In the genomic region with DNA sequence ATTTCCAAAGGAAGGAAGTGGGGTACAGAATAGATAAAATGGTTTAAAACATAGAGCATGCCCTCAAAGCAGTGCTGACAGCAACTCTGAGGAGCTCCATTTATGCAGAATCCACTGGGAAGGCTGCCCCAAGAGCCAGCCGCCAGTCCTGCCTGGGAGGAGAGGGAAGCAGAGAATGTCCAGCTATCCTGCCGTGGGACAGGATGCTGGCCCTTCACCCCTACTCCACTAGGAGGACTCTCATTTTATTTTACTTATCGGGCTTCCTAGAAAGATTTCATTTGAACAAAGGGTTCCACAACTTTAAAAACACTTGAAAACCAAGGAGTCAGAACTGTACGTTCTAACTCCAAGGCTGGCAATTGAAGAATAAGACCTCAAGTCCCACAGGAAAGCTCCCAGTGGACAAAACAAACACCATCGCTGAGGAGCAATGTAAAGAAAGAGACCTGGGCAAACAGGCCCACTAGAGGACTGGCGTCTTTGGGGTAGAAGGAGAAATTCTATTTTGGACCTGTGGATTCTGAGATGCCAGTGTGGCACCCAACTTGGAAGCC, we compare ENCODE assay signal across 26 cellular contexts. TPM values are rescaled to one million over a fixed set of nuclear protein-coding genes. Genes with fewer than 3 reads are reported as not detected.
DNase-seq lines count a peak whose midpoint lies in the region; ATAC-seq and TF ChIP-seq lines count a peak whose summit lies in the region.
"Had no signal": no experiment of that assay in that cellular context is flagged by ENCODE, and none has a peak within 500 bp of the region (broad histone marks: within the 10 kb centered on the region; RNA-seq: fewer than 3 reads in every experiment).

No MANE protein-coding gene starts in this region.

- CTCF ChIA-PET in CD4-positive, alpha-beta memory T cell (lab: Charles Lee; ENCODE audit: partially characterized antibody): interaction anchor here (0.6 to 2.4 kb wide), 7 partner anchors 8 to 144 kb away, joined by 3 to 8 read pairs (median 4); partner anchors contain the start of gene SFMBT1

- H3K27ac ChIP-seq in CD4-positive, alpha-beta memory T cell (ENCODE audit: low read depth, low read length): peak overlapping the region; percentile 28
- H3K27ac ChIP-seq in lower lobe of right lung: no peak overlapping the region
- no peak overlapping the region for H3K27ac ChIP-seq in mesendoderm (ENCODE audit: low read depth, low read length)
- H3K27ac ChIP-seq: BLaER1 treated with 17β-estradiol and CSF1 and Interleukin-3, amounts not matched to agents 10 nM and 100 nM; heart right ventricle; neural progenitor cell; uterus had no signal

- no peak overlapping the region for H3K4me2 ChIP-seq in mesendoderm (ENCODE audit: low read length)
- H3K4me2 ChIP-seq: neural progenitor cell had no signal

- WGBS in mesendoderm (ENCODE audit: extremely low coverage, insufficient coverage, low lambda C conversion rate): no CpG with 5 or more reads among the region's 6 CpGs

- no peak for ATAC-seq in central memory CD8-positive, alpha-beta T cell (replicated peaks; ENCODE audit: extremely low read depth, poor library complexity, severe bottlenecking)
- ATAC-seq in lower lobe of right lung: peak; percentile 50 to 61
- no peak for ATAC-seq in HG03565 (IDR thresholded peaks at IDR 0.05; ENCODE audit: unreplicated experiment)
- ATAC-seq: GM12878 had no signal

- H2BK5ac ChIP-seq in mesendoderm (ENCODE audit: low read length): no peak overlapping the region

- no peak overlapping the region for H3K4me3 ChIP-seq in CD4-positive, alpha-beta memory T cell (ENCODE audit: low read length in 2 of 2)
- no peak overlapping the region for H3K4me3 ChIP-seq in lower lobe of right lung
- no peak overlapping the region for H3K4me3 ChIP-seq in mesendoderm (ENCODE audit: low read length)
- H3K4me3 ChIP-seq: BLaER1 treated with 17β-estradiol and CSF1 and Interleukin-3, amounts not matched to agents 10 nM and 100 nM; GM12878; heart right ventricle; neural progenitor cell; spleen; uterus had no signal

- no peak overlapping the region for H4K8ac ChIP-seq in mesendoderm (ENCODE audit: low read depth, low read length)

- H2BK120ac ChIP-seq in mesendoderm (ENCODE audit: low read depth, low read length): no peak overlapping the region

- no peak overlapping the region for H3K23ac ChIP-seq in mesendoderm (ENCODE audit: low read length)

- no peaks in the 10 kb centered on the region for H3K36me3 ChIP-seq in CD4-positive, alpha-beta memory T cell (ENCODE audit: insufficient read depth, low read length)
- no peaks in the 10 kb centered on the region for H3K36me3 ChIP-seq in lower lobe of right lung
- no peaks in the 10 kb centered on the region for H3K36me3 ChIP-seq in mesendoderm (ENCODE audit: control insufficient read depth, insufficient read depth, low read length)
- H3K36me3 ChIP-seq: BLaER1 treated with 17β-estradiol and CSF1 and Interleukin-3, amounts not matched to agents 10 nM and 100 nM; heart right ventricle; neural progenitor cell; spleen; uterus had no signal

- no peaks in the 10 kb centered on the region for H3K27me3 Mint-ChIP-seq in activated CD4-positive, alpha-beta T cell treated with anti-CD3 and anti-CD28 coated beads, Interleukin-2, amount 10 ng/mL, durations not matched to agents 24 days and 14 days
- H3K27me3 Mint-ChIP-seq in CD4-positive, alpha-beta memory T cell: no peaks in the 10 kb centered on the region
- H3K27me3 Mint-ChIP-seq in central memory CD8-positive, alpha-beta T cell: no peaks in the 10 kb centered on the region
- H3K27me3 Mint-ChIP-seq: activated B cell treated with CpG ODN at 0.5 μM for 24 hours had no signal

- intact Hi-C loops in activated CD4-positive, alpha-beta T cell treated with anti-CD3 and anti-CD28 coated beads, Interleukin-2, amount 10 ng/mL, durations not matched to agents 24 days and 14 days (cut with micrococcal nuclease): no loop called here
- intact Hi-C loops in CD4-positive, alpha-beta memory T cell (cut with micrococcal nuclease): loop anchor here (1.0 kb wide), 1 partner anchor 8 kb away; no protein-coding TSS in a partner anchor
- intact Hi-C loops in lower lobe of right lung (cut with DNase I): no loop called here

- TF ChIP-seq CTCF in lower lobe of right lung (IDR thresholded peaks at IDR 0.05): peak; percentile 18

- peaks cover 81% of the 10 kb centered on the region for H3K4me1 ChIP-seq in CD4-positive, alpha-beta memory T cell (ENCODE audit: insufficient read depth, low read length)
- H3K4me1 ChIP-seq in lower lobe of right lung (peaks cover 6% of the 10 kb centered on the region), mesendoderm (ENCODE audit: control insufficient read depth, low read depth, low read length) (no peaks in the 10 kb centered on the region)
- H3K4me1 ChIP-seq: uterus had no signal

- no peaks in the 10 kb centered on the region for H3K79me2 ChIP-seq in mesendoderm (ENCODE audit: control insufficient read depth, insufficient read depth, low read length)

- H3K27ac Mint-ChIP-seq in activated CD4-positive, alpha-beta T cell treated with anti-CD3 and anti-CD28 coated beads, Interleukin-2, amount 10 ng/mL, durations not matched to agents 24 days and 14 days: no peak overlapping the region
- peak overlapping the region; percentile 54 to 89 (median 80) for H3K27ac Mint-ChIP-seq in CD4-positive, alpha-beta memory T cell
- peak overlapping the region; percentile 70 for H3K27ac Mint-ChIP-seq in central memory CD8-positive, alpha-beta T cell (ENCODE audit: low read depth)
- H3K27ac Mint-ChIP-seq: activated B cell treated with CpG ODN at 0.5 μM for 24 hours, neural progenitor cell had no signal

- peaks cover 3% of the 10 kb centered on the region for H3K9me3 Mint-ChIP-seq in activated CD4-positive, alpha-beta T cell treated with anti-CD3 and anti-CD28 coated beads, Interleukin-2, amount 10 ng/mL, durations not matched to agents 24 days and 14 days
- H3K9me3 Mint-ChIP-seq in CD4-positive, alpha-beta memory T cell: no peaks in the 10 kb centered on the region
- H3K9me3 Mint-ChIP-seq in central memory CD8-positive, alpha-beta T cell: no peaks in the 10 kb centered on the region
- H3K9me3 Mint-ChIP-seq: activated B cell treated with CpG ODN at 0.5 μM for 24 hours, neural progenitor cell had no signal

- no peaks in the 10 kb centered on the region for H3K79me1 ChIP-seq in mesendoderm (ENCODE audit: low read length)

- DNase-seq in activated CD4-positive, alpha-beta T cell treated with anti-CD3 and anti-CD28 coated beads, Interleukin-2, amount 10 ng/mL, durations not matched to agents 24 days and 14 days: no peak
- DNase-seq in activated CD4-positive, alpha-beta T cell treated with anti-CD3 and anti-CD28 coated beads, Interleukin-2, amount 50 U/mL, for 4 hours: no peak
- DNase-seq in CD4-positive, alpha-beta memory T cell: no peak
- no peak for DNase-seq in central memory CD8-positive, alpha-beta T cell (ENCODE audit: low spot score in 2 of 2)
- DNase-seq in lower lobe of right lung: no peak
- no peak for DNase-seq in mesendoderm
- DNase-seq in NCI-H1417 (lab: John Stamatoyannopoulos, UW): no peak
- DNase-seq: activated B cell treated with CpG ODN at 0.5 μM for 24 hours; activated effector memory CD4-positive, alpha-beta T cell treated with anti-CD3 and anti-CD28 coated beads, Interleukin-2, amount 50 U/mL, for 16 hours; aorta; DMS153; GDM1; HCEC 1CT; heart right ventricle; islet precursor cell; NCI-H146; NCI-H2227 treated with DMSO at 0.1 percent for 48 hours; NCI-H774; SHP77 treated with DMSO at 0.1 percent for 48 hours; spleen; substantia nigra; uterus had no signal

- POLR2A ChIA-PET in CD4-positive, alpha-beta memory T cell (lab: Charles Lee; ENCODE audit: partially characterized antibody): interaction anchor here (0.6 to 7.4 kb wide), 7 partner anchors 8 to 143 kb away, joined by 3 to 143 read pairs (median 4); partner anchors contain the start of gene SFMBT1

- H3K4me1 Mint-ChIP-seq in activated CD4-positive, alpha-beta T cell treated with anti-CD3 and anti-CD28 coated beads, Interleukin-2, amount 10 ng/mL, durations not matched to agents 24 days and 14 days: peaks cover 45% of the 10 kb centered on the region
- peaks cover 54 to 87% (median 69%) of the 10 kb centered on the region in 4 donors for H3K4me1 Mint-ChIP-seq in CD4-positive, alpha-beta memory T cell
- peaks cover 30% of the 10 kb centered on the region for H3K4me1 Mint-ChIP-seq in central memory CD8-positive, alpha-beta T cell

- H3K36me3 Mint-ChIP-seq in activated CD4-positive, alpha-beta T cell treated with anti-CD3 and anti-CD28 coated beads, Interleukin-2, amount 10 ng/mL, durations not matched to agents 24 days and 14 days (ENCODE audit: low read depth): peaks cover 6% of the 10 kb centered on the region
- H3K36me3 Mint-ChIP-seq in CD4-positive, alpha-beta memory T cell: peaks cover 6 to 12% of the 10 kb centered on the region in 2 donors
- H3K36me3 Mint-ChIP-seq in central memory CD8-positive, alpha-beta T cell (ENCODE audit: insufficient read depth): peaks cover 1% of the 10 kb centered on the region
- H3K36me3 Mint-ChIP-seq: neural progenitor cell had no signal

- H2BK15ac ChIP-seq in mesendoderm (replicated peaks; ENCODE audit: low read depth): no peak overlapping the region

- H3K56ac ChIP-seq in mesendoderm (ENCODE audit: low read length): no peak overlapping the region

- no peak overlapping the region for H2AK5ac ChIP-seq in mesendoderm (ENCODE audit: low read length)

- H3K9me3 ChIP-seq in CD4-positive, alpha-beta memory T cell (ENCODE audit: control insufficient read depth in 1 of 2, low read length in 2 of 2): no peaks in the 10 kb centered on the region
- H3K9me3 ChIP-seq in lower lobe of right lung: no peaks in the 10 kb centered on the region
- H3K9me3 ChIP-seq: BLaER1 treated with 17β-estradiol and CSF1 and Interleukin-3, amounts not matched to agents 10 nM and 100 nM; heart right ventricle; spleen; uterus had no signal

- H3K9ac ChIP-seq in mesendoderm (ENCODE audit: low read length): no peak overlapping the region
- H3K9ac ChIP-seq: BLaER1 treated with 17β-estradiol and CSF1 and Interleukin-3, amounts not matched to agents 10 nM and 100 nM; neural progenitor cell had no signal

- no peak overlapping the region for H4K5ac ChIP-seq in mesendoderm (ENCODE audit: low read length)

- no peak overlapping the region for H3K4ac ChIP-seq in mesendoderm (ENCODE audit: low read depth, low read length)

- H3K27me3 ChIP-seq in CD4-positive, alpha-beta memory T cell (ENCODE audit: insufficient read depth, low read length): no peaks in the 10 kb centered on the region
- H3K27me3 ChIP-seq in lower lobe of right lung (ENCODE audit: low read depth) (no peaks in the 10 kb centered on the region), mesendoderm (ENCODE audit: insufficient read depth, low read length, poor library complexity) (peaks cover 2% of the 10 kb centered on the region)
- H3K27me3 ChIP-seq: BLaER1 treated with 17β-estradiol and CSF1 and Interleukin-3, amounts not matched to agents 10 nM and 100 nM; heart right ventricle; neural progenitor cell; uterus had no signal

- no peak overlapping the region for H3K18ac ChIP-seq in mesendoderm (ENCODE audit: low read length)

- peak overlapping the region; percentile 2 for H3K4me3 Mint-ChIP-seq in activated CD4-positive, alpha-beta T cell treated with anti-CD3 and anti-CD28 coated beads, Interleukin-2, amount 10 ng/mL, durations not matched to agents 24 days and 14 days
- H3K4me3 Mint-ChIP-seq in CD4-positive, alpha-beta memory T cell: peak overlapping the region; percentile 10 to 90 (median 66)
- no peak overlapping the region for H3K4me3 Mint-ChIP-seq in central memory CD8-positive, alpha-beta T cell
- H3K4me3 Mint-ChIP-seq: activated B cell treated with CpG ODN at 0.5 μM for 24 hours, neural progenitor cell had no signal

RNA-seq across cellular contexts. Expression of gene SFMBT1, which starts 9.7 kb away (rescaled TPM):
- 28.6 and 28.8 TPM in 2 replicates for total RNA-seq in activated CD4-positive, alpha-beta T cell treated with anti-CD3 and anti-CD28 coated beads, Interleukin-2, amount 10 ng/mL, durations not matched to agents 24 days and 14 days
- total RNA-seq in CD4-positive, alpha-beta memory T cell: 10 to 100 TPM; 49.3 to 50.8 TPM
- polyA plus RNA-seq in CD4-positive, alpha-beta memory T cell: 10 to 100 TPM; 19.8 to 27.8 TPM
- 17.3 TPM for total RNA-seq in lower lobe of right lung
- polyA plus RNA-seq in mesendoderm (2013, experiment 1 of 2): 5.4 TPM
- polyA plus RNA-seq in mesendoderm (2013, experiment 2 of 2): 5.6 TPM

Comparison
In these comparisons a context has a peak if more than half of its experiments do, and no peak if none do; other contexts are left out.
1. ATAC-seq: peak in lower lobe of right lung (2 of 2); none in central memory CD8-positive, alpha-beta T cell (single experiment) and HG03565 (single experiment).